ENCODE assay signal across 9 cellular contexts in genomic region chr5:142816577-142816976, GRCh38. TPM values are rescaled to one million over a fixed set of nuclear protein-coding genes. Genes with fewer than 3 reads are reported as not detected.
DNase-seq lines count a peak whose midpoint lies in the region; ATAC-seq and TF ChIP-seq lines count a peak whose summit lies in the region.
"Had no signal": no experiment of that assay in that cellular context is flagged by ENCODE, and none has a peak within 500 bp of the region (broad histone marks: within the 10 kb centered on the region; RNA-seq: fewer than 3 reads in every experiment).

No MANE protein-coding gene starts in this region.

- DNase-seq in COLO829 (ENCODE audit: low spot score) (peak; percentile 29), NCI-H1694 treated with DMSO at 0.1 percent for 48 hours (lab: John Stamatoyannopoulos, UW) (peak; percentile 44), chondrocyte (ENCODE audit: low spot score) (no peak), SK-N-DZ (ENCODE audit: low spot score) (no peak), pons (ENCODE audit: low spot score) (no peak)
- no peak for DNase-seq in naive thymus-derived CD8-positive, alpha-beta T cell
- DNase-seq in central memory CD4-positive, alpha-beta T cell, result no peak

- no peak for TF ChIP-seq CTCF in chondrocyte (IDR thresholded peaks at IDR 0.05)

- peaks cover 1% of the 10 kb centered on the region for H3K36me3 Mint-ChIP-seq in chondrocyte (ENCODE audit: low read depth)
- H3K36me3 Mint-ChIP-seq in naive thymus-derived CD8-positive, alpha-beta T cell, result peaks cover 6 to 16% (median 13%) of the 10 kb centered on the region in 3 donors

- no peak for ATAC-seq in naive thymus-derived CD8-positive, alpha-beta T cell
- ATAC-seq in GM18520 (IDR thresholded peaks at IDR 0.05; ENCODE audit: unreplicated experiment), result no peak

- no peak overlapping the region for H3K4me3 Mint-ChIP-seq in chondrocyte (ENCODE audit: unreplicated experiment)
- no peak overlapping the region for H3K4me3 Mint-ChIP-seq in naive thymus-derived CD8-positive, alpha-beta T cell

- POLR2A ChIA-PET in naive thymus-derived CD8-positive, alpha-beta T cell (lab: Charles Lee), result no interaction called here

- peak overlapping the region; percentile 74 for H3K27ac Mint-ChIP-seq in chondrocyte (ENCODE audit: unreplicated experiment)
- H3K27ac Mint-ChIP-seq in naive thymus-derived CD8-positive, alpha-beta T cell, result peak overlapping the region in 8 of 10 donors; percentile 4 to 72 (median 44)
- H3K27ac Mint-ChIP-seq: progenitor cell of endocrine pancreas had no signal

- H3K4me1 Mint-ChIP-seq in chondrocyte (ENCODE audit: low read depth), result peaks cover 45% of the 10 kb centered on the region
- peaks cover 35 to 59% (median 52%) of the 10 kb centered on the region in 4 donors for H3K4me1 Mint-ChIP-seq in naive thymus-derived CD8-positive, alpha-beta T cell

- no peaks in the 10 kb centered on the region for H3K9me3 Mint-ChIP-seq in chondrocyte (ENCODE audit: low read depth)
- peaks cover 0 to 4% (median 0%) of the 10 kb centered on the region in 9 donors for H3K9me3 Mint-ChIP-seq in naive thymus-derived CD8-positive, alpha-beta T cell

- H3K27me3 Mint-ChIP-seq in chondrocyte (ENCODE audit: low read depth), result no peaks in the 10 kb centered on the region
- no peaks in the 10 kb centered on the region for H3K27me3 Mint-ChIP-seq in naive thymus-derived CD8-positive, alpha-beta T cell
- H3K27me3 Mint-ChIP-seq: progenitor cell of endocrine pancreas had no signal

RNA-seq across cellular contexts. Expression of gene ARHGAP26, which starts 46.4 kb away (rescaled TPM):
- 6.0 to 16.7 TPM (median 16.4 TPM) in 3 replicates for total RNA-seq in chondrocyte
- total RNA-seq in naive thymus-derived CD8-positive, alpha-beta T cell, result 10 to 100 TPM; 27.7 to 30.5 TPM
- polyA plus RNA-seq in naive thymus-derived CD8-positive, alpha-beta T cell, result 10 to 100 TPM in 2 of 3 donors, 1 to 10 TPM in 1; 9.1 to 15.7 (median 11.6) TPM
- polyA plus RNA-seq in SK-N-DZ (2014; cell fraction: cytosol; rRNA removed), result 1.8 and 2.2 TPM in 2 replicates
- 3.5 and 10.5 TPM in 2 replicates for polyA plus RNA-seq in SK-N-DZ (2014; cell fraction: nucleus; rRNA removed)

Comparison
In these comparisons a context has a peak if more than half of its experiments do, and no peak if none do; other contexts are left out.
1. DNase-seq: peak in COLO829 (single experiment) and NCI-H1694 treated with DMSO at 0.1 percent for 48 hours (single experiment); none in chondrocyte (single experiment), naive thymus-derived CD8-positive, alpha-beta T cell (0 of 10), central memory CD4-positive, alpha-beta T cell (single experiment), SK-N-DZ (single experiment) and pons (single experiment).